20 cellular contexts compared by ENCODE assay signal in the genomic region with DNA sequence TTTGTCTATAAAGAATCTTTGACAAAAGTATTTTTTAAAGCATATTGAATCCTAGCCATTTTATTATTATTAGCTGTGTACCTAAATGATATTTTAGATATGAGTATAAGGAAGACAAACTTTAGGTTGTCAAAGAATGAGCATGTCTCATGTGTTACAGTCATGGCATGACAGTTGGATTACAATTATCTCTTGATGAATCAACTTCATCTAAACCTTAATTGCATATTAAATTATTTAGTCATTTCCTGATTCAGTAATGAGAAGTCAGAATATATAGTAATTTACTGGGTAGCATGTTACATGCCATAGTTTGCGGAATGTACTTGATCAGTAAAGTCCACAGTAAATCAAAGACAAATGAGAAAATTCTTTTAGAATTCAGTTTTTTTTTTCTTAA. TPM values are rescaled to one million over a fixed set of nuclear protein-coding genes. Genes with fewer than 3 reads are reported as not detected.
DNase-seq lines count a peak whose midpoint lies in the region; ATAC-seq and TF ChIP-seq lines count a peak whose summit lies in the region.
"Had no signal": no experiment of that assay in that cellular context is flagged by ENCODE, and none has a peak within 500 bp of the region (broad histone marks: within the 10 kb centered on the region; RNA-seq: fewer than 3 reads in every experiment).

No MANE protein-coding gene starts in this region.

- CTCF ChIA-PET in SK-N-SH (lab: Yijun Ruan, JAX): interaction anchor here (1.7 to 12.7 kb wide), 2 partner anchors 186 to 292 kb away, joined by 7 to 157 read pairs; no protein-coding TSS in a partner anchor

- no peak overlapping the region for H3K9ac ChIP-seq in SK-N-SH
- H3K9ac ChIP-seq: KMS-11 had no signal

- no peak overlapping the region for H2AFZ ChIP-seq in SK-N-SH (ENCODE audit: low read depth)

- TF ChIP-seq CTCF in left ventricle myocardium inferior (IDR thresholded peaks at IDR 0.05; ENCODE audit: borderline replicate concordance) (no peak), SK-N-SH (IDR thresholded peaks at IDR 0.05) (no peak), thyroid gland (IDR thresholded peaks at IDR 0.05) (no peak)

- H3K36me3 ChIP-seq in left ventricle myocardium inferior (no peaks in the 10 kb centered on the region), SK-N-SH (replicated peaks in 1 of 2; ENCODE audit: control insufficient read depth in 1 of 2, insufficient read depth in 2 of 2, low read length in 1 of 2) (no peaks in the 10 kb centered on the region), thyroid gland (no peaks in the 10 kb centered on the region)
- H3K36me3 ChIP-seq: ascending aorta had no signal

- WGBS in SK-N-SH (ENCODE audit: low lambda C conversion rate): 86% methylated on average over 1 of the region's 1 CpG
- 98 to 100% methylated on average over 1 of the region's 1 CpG for WGBS in thyroid gland, 2 donors

- H3K27me3 ChIP-seq in left ventricle myocardium inferior (ENCODE audit: low read depth): no peaks in the 10 kb centered on the region
- H3K27me3 ChIP-seq in SK-N-SH (ENCODE audit: insufficient read depth): no peaks in the 10 kb centered on the region
- no peaks in the 10 kb centered on the region for H3K27me3 ChIP-seq in thyroid gland
- H3K27me3 ChIP-seq: ascending aorta had no signal

- POLR2A ChIA-PET in SK-N-SH (lab: Yijun Ruan, JAX): no interaction called here

- peak in 1 of 2 experiments; percentile 17; a peak in 1 of 4 replicates for TF ChIP-seq EP300 in SK-N-SH (IDR thresholded peaks at IDR 0.05; ENCODE audit: borderline replicate concordance in 1 of 2, low read depth in 1 of 2, low read length in 1 of 2)

- TF ChIP-seq RAD21 in SK-N-SH (IDR thresholded peaks at IDR 0.05; ENCODE audit: low read length): no peak

- H4K20me1 ChIP-seq in SK-N-SH (ENCODE audit: insufficient read depth): peaks cover 5% of the 10 kb centered on the region; the same call in 1 of the 2 replicates

- ATAC-seq in left ventricle myocardium superior (no peak), HG03442 (IDR thresholded peaks at IDR 0.05; ENCODE audit: unreplicated experiment) (no peak)
- ATAC-seq: activated T-helper 17 cell treated with anti-CD3 and anti-CD28 coated beads, Interleukin-2, amount 50 U/mL, for 72 hours; stimulated activated effector memory CD8-positive, alpha-beta T cell treated with anti-CD3 and anti-CD28 coated beads, Interleukin-12 subunit alpha, Interleukin-12 subunit beta, amount 100 ng/mL, for 72 hours had no signal

- H3F3A ChIP-seq in SK-N-SH (replicated peaks; ENCODE audit: insufficient read depth): peaks cover 21% of the 10 kb centered on the region

- H3K9me2 ChIP-seq in SK-N-SH: no peaks in the 10 kb centered on the region

- peak overlapping the region; percentile 36 for H3K27ac ChIP-seq in left ventricle myocardium inferior (replicated peaks)
- peak overlapping the region in 1 of 2 experiments; percentile 56; a peak in 2 of 4 replicates for H3K27ac ChIP-seq in SK-N-SH (ENCODE audit: low read depth in 2 of 2, low read length in 1 of 2)
- peak overlapping the region; percentile 65 for H3K27ac ChIP-seq in epithelial cell of prostate
- peak overlapping the region; percentile 47 to 65 (median 51) for H3K27ac ChIP-seq in thyroid gland
- H3K27ac ChIP-seq: ascending aorta, KMS-11 had no signal

- no peak for DNase-seq in left ventricle myocardium inferior
- DNase-seq in left ventricle myocardium superior: no peak
- no peak for DNase-seq in SK-N-SH
- no peak for DNase-seq in epithelial cell of prostate (ENCODE audit: low read depth, low spot score)
- DNase-seq in thyroid gland: no peak
- DNase-seq in H4 (ENCODE audit: low spot score): no peak
- DNase-seq in HK-2 (ENCODE audit: unreplicated experiment): no peak
- DNase-seq: activated B cell treated with CpG ODN at 0.5 μM for 24 hours; activated CD4-positive, alpha-beta T cell treated with anti-CD3 and anti-CD28 coated beads, Interleukin-2, amount 50 U/mL, for 48 hours; activated CD8-positive, alpha-beta memory T cell treated with anti-CD3 and anti-CD28 coated beads, Interleukin-2, amount 50 U/mL, for 4 hours; MV-4-11; naive B cell; NCI-H524 had no signal

- peaks cover 43% of the 10 kb centered on the region for H3K4me1 ChIP-seq in left ventricle myocardium inferior
- H3K4me1 ChIP-seq in SK-N-SH (ENCODE audit: control insufficient read depth in 1 of 2, insufficient read depth in 2 of 2, low read depth in 1 of 2, low read length in 1 of 2): peaks cover 15 to 23% of the 10 kb centered on the region in 2 experiments; a peak in 2 of 4 replicates
- peaks cover 45 to 58% of the 10 kb centered on the region in 2 donors for H3K4me1 ChIP-seq in thyroid gland

- H3K9me3 ChIP-seq in left ventricle myocardium inferior (replicated peaks): no peaks in the 10 kb centered on the region
- no peaks in the 10 kb centered on the region for H3K9me3 ChIP-seq in SK-N-SH
- no peaks in the 10 kb centered on the region for H3K9me3 ChIP-seq in thyroid gland
- H3K9me3 ChIP-seq: ascending aorta had no signal

- peaks cover 89% of the 10 kb centered on the region for H3K79me2 ChIP-seq in SK-N-SH (ENCODE audit: insufficient read depth)

- H3K4me2 ChIP-seq in SK-N-SH: no peak overlapping the region; the same call in 1 of the 2 replicates
- H3K4me2 ChIP-seq: KMS-11, smooth muscle cell had no signal

- no peak for TF ChIP-seq POLR2A in thyroid gland (IDR thresholded peaks at IDR 0.05)

- intact Hi-C loops in left ventricle myocardium inferior (cut with micrococcal nuclease) (loop anchor here (10.0 kb wide), 1 partner anchor 139 kb away; no protein-coding TSS in a partner anchor), left ventricle myocardium superior (cut with micrococcal nuclease) (loop anchor here (10.0 kb wide), 1 partner anchor 289 kb away; no protein-coding TSS in a partner anchor), thyroid gland (cut with DNase I) (no loop called here)

- H3K4me3 ChIP-seq in left ventricle myocardium inferior (peak overlapping the region; percentile 22), SK-N-SH (ENCODE audit: low read depth in 2 of 2, low read length in 1 of 2) (no peak overlapping the region), thyroid gland (replicated peaks in 1 of 3) (no peak overlapping the region)
- H3K4me3 ChIP-seq: ascending aorta, GM12878, smooth muscle cell had no signal

TF ChIP-seq in SK-N-SH, 30 proteins besides CTCF, POLR2A, EP300 and RAD21:
- TF ChIP-seq, protein P1, sequence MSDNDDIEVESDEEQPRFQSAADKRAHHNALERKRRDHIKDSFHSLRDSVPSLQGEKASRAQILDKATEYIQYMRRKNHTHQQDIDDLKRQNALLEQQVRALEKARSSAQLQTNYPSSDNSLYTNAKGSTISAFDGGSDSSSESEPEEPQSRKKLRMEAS (IDR thresholded peaks at IDR 0.05; ENCODE audit: low read depth): no peak
- 0 out of 2 replicates have a peak, but pooled peaks have one; percentile 2 for TF ChIP-seq JUND (IDR thresholded peaks at IDR 0.05)

RNA-seq across cellular contexts. Expression of gene MAPK8, which starts 59.2 kb away (rescaled TPM):
- 32.7 TPM for total RNA-seq in left ventricle myocardium inferior
- total RNA-seq in left ventricle myocardium superior: 38.4 TPM
- 26.4 and 33.6 TPM in 2 replicates for polyA plus RNA-seq in SK-N-SH (2012; rRNA removed)
- polyA plus RNA-seq in SK-N-SH (2012; cell fraction: cytosol; rRNA removed): 37.6 and 40.8 TPM in 2 replicates
- polyA plus RNA-seq in SK-N-SH (2012; cell fraction: nucleus; rRNA removed): 31.0 and 49.9 TPM in 2 replicates
- total RNA-seq in thyroid gland: 100 to 1,000 TPM in 2 of 4 donors, 10 to 100 TPM in 2; 76.2 to 165 (median 99.0) TPM
- total RNA-seq in H4 (2014; rRNA removed; shearing (Covaris generic)): 68.7 and 71.1 TPM in 2 replicates
